Comparison of ENCODE assay signal across 15 cellular contexts in the genomic region with DNA sequence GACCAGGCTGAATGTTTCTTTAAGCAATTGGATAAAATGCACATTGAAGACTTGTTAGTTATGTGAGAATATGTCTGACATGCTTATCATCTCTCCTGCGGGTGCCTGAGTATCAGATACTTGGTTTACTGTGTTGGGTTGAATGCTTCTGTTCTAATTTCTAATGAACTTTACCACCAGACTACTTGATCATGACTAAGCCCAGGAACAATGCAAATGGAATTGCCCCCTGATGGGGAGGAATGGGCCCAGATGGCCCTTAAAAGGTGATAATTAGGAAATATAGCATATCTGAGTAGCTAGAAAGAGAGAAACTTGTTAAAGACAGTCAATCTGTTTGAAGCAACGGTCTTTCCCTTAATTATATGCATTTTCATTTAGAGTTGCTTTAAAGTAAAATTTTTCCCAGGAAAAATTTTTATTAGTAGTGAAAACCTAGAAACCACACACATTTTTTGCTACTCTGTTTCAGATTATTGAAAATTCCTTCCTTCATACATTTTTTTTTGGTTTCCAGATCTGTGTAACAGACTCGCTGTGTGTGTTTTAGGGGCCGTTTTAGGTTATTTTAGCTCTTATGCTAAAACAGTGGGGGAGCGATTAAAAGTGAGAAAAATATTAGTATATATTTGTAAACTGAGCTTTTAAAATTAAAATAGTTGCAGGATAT.
A peak's percentile ranks its signal among the peaks of the same experiment; 100 is the strongest.
DNase-seq lines count a peak whose midpoint lies in the region; ATAC-seq and TF ChIP-seq lines count a peak whose summit lies in the region.
"Had no signal": no experiment of that assay in that cellular context is flagged by ENCODE, and none has a peak within 500 bp of the region (broad histone marks: within the 10 kb centered on the region; RNA-seq: fewer than 3 reads in every experiment).

No MANE protein-coding gene starts in this region.

- H3F3A ChIP-seq in smooth muscle cell (ENCODE audit: low read depth) = no peaks in the 10 kb centered on the region

- no peak for ATAC-seq in right cardiac atrium
- ATAC-seq: natural killer cell treated with Interleukin-12 subunit alpha and Interleukin-12 subunit beta and Interleukin-15 and Interleukin-18, amount 100 ng/mL, for 72 hours; sciatic nerve; stimulated activated memory B cell treated with anti-CD40 and anti-IgM and Interleukin-4, amounts not matched to agents 10 μg/mL and 1 μg/mL and 100 μg/mL, for 72 hours had no signal

- DNase-seq in DMS 273 (lab: John Stamatoyannopoulos, UW; ENCODE audit: unreplicated experiment) = peak; percentile 53
- DNase-seq in DMS 273 treated with DMSO at 0.1 percent for 48 hours (lab: John Stamatoyannopoulos, UW) = no peak
- DNase-seq in astrocyte of the cerebellum (ENCODE audit: low read depth) = peak; percentile 70
- DNase-seq in iPS-NIHi11 (ENCODE audit: low spot score) = peak; percentile 47
- no peak for DNase-seq in smooth muscle cell (lab: John Stamatoyannopoulos, UW; ENCODE audit: unreplicated experiment)
- DNase-seq in right cardiac atrium = no peak
- no peak for DNase-seq in NCI-H1694 (lab: John Stamatoyannopoulos, UW)
- no peak for DNase-seq in NCI-H2196 (lab: John Stamatoyannopoulos, UW; ENCODE audit: unreplicated experiment)
- DNase-seq: activated CD4-positive, CD25-positive, alpha-beta regulatory T cell treated with anti-CD3 and anti-CD28 coated beads, Interleukin-2, amount 50 U/mL, for 72 hours; CD8-positive, alpha-beta memory T cell; NCI-H1930 had no signal

- H2AFZ ChIP-seq in smooth muscle cell (ENCODE audit: low read depth) = no peak overlapping the region

- intact Hi-C loops in right cardiac atrium (cut with DNase I) = no loop called here

- H3K4me1 ChIP-seq in smooth muscle cell (ENCODE audit: low read depth) = peaks cover 60% of the 10 kb centered on the region
- peaks cover 6% of the 10 kb centered on the region for H3K4me1 ChIP-seq in right cardiac atrium (ENCODE audit: control insufficient read depth, insufficient read depth, low read length)

- H3K36me3 ChIP-seq in smooth muscle cell (ENCODE audit: low read depth) = no peaks in the 10 kb centered on the region

- H3K27me3 ChIP-seq in smooth muscle cell (ENCODE audit: low read depth) (peaks cover 24% of the 10 kb centered on the region), right cardiac atrium (ENCODE audit: control insufficient read depth, insufficient read depth) (no peaks in the 10 kb centered on the region)

- H3K9me3 ChIP-seq in smooth muscle cell (replicated peaks; ENCODE audit: low read depth) (no peaks in the 10 kb centered on the region), right cardiac atrium (ENCODE audit: control insufficient read depth, low read length) (no peaks in the 10 kb centered on the region)

- H3K4me3 ChIP-seq in astrocyte of the cerebellum (ENCODE audit: low read depth, low read length) (no peak overlapping the region), smooth muscle cell (no peak overlapping the region), right cardiac atrium (ENCODE audit: low read length) (no peak overlapping the region)

- H3K4me2 ChIP-seq in smooth muscle cell = peak overlapping the region; percentile 71

- TF ChIP-seq CTCF in astrocyte of the cerebellum (IDR thresholded peaks at IDR 0.05; ENCODE audit: low read depth, low read length, missing control alignments) = no peak
- TF ChIP-seq CTCF in smooth muscle cell (IDR thresholded peaks at IDR 0.05; ENCODE audit: borderline replicate concordance, insufficient read depth, poor library complexity, severe bottlenecking) = no peak

- in situ Hi-C loops in astrocyte of the cerebellum (cut with HindIII; ENCODE audit: low sequenced_read_pairs) = loop anchor here (5.0 kb wide), 2 partner anchors 49 to 96 kb away; no protein-coding TSS in a partner anchor

- 34% methylated on average over 5 of the region's 5 CpGs for WGBS in smooth muscle cell (ENCODE audit: low lambda C conversion rate)
- 92% methylated on average over 5 of the region's 5 CpGs for WGBS in right cardiac atrium

- no peaks in the 10 kb centered on the region for H3K79me2 ChIP-seq in smooth muscle cell (ENCODE audit: low read depth)

- H3K9ac ChIP-seq in smooth muscle cell (ENCODE audit: low read depth) = no peak overlapping the region

- H3K27ac ChIP-seq in smooth muscle cell (ENCODE audit: low read depth) = peak overlapping the region; percentile 45
- H3K27ac ChIP-seq in right cardiac atrium (ENCODE audit: low read length) = no peak overlapping the region
- H3K27ac ChIP-seq: 22Rv1 had no signal

- H4K20me1 ChIP-seq in smooth muscle cell (ENCODE audit: low read depth) = no peaks in the 10 kb centered on the region

Comparison
In these comparisons a context has a peak if more than half of its experiments do, and no peak if none do; other contexts are left out.
1. DNase-seq: peak in DMS 273 (single experiment), astrocyte of the cerebellum (single experiment) and iPS-NIHi11 (single experiment); none in DMS 273 treated with DMSO at 0.1 percent for 48 hours (single experiment), smooth muscle cell (single experiment), right cardiac atrium (0 of 3), NCI-H1694 (single experiment) and NCI-H2196 (single experiment).